ENCODE assay signal across 8 cellular contexts in the genomic region with DNA sequence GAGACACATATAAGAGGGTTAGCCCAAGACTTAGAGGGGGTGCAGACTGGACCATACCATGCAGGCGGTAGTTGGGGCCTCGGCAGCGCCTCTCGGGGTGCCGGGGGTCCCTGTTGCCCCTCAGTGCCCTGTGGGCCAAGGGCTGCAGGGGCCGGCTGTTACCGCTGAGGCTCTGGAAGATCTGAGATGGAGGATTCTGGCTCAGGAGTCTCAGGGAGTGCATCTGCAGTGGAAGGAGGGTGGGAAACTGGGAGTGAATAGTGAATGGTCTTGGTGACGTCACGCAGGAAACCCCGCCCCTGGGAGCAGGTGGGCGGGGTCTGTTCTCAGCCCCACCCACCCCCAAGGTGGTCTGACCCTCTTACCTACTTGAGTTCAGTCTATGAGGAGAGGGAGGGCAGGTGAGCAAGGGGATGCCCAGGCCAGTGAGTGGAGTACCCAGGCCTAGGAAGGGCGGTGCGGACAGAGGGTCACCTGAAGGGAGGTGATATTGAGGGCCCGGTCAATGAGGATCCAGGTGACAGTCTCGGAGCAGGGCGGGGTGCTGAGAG. TPM values are rescaled to one million over a fixed set of nuclear protein-coding genes. Genes with fewer than 3 reads are reported as not detected.
DNase-seq lines count a peak whose midpoint lies in the region; ATAC-seq and TF ChIP-seq lines count a peak whose summit lies in the region.

No MANE protein-coding gene starts in this region.

- no peaks in the 10 kb centered on the region for H3K27me3 Mint-ChIP-seq in activated CD4-positive, alpha-beta T cell treated with anti-CD3 and anti-CD28 coated beads, Interleukin-2, amount 10 ng/mL, durations not matched to agents 7 days and 5 days
- H3K27me3 Mint-ChIP-seq in activated naive CD8-positive, alpha-beta T cell = no peaks in the 10 kb centered on the region

- peaks cover 8% of the 10 kb centered on the region for H3K36me3 Mint-ChIP-seq in activated CD4-positive, alpha-beta T cell treated with anti-CD3 and anti-CD28 coated beads, Interleukin-2, amount 10 ng/mL, durations not matched to agents 7 days and 5 days (ENCODE audit: low read depth)
- no peaks in the 10 kb centered on the region for H3K36me3 Mint-ChIP-seq in activated naive CD8-positive, alpha-beta T cell

- no peak for DNase-seq in activated CD4-positive, alpha-beta T cell treated with anti-CD3 and anti-CD28 coated beads, Interleukin-2, amount 10 ng/mL, durations not matched to agents 7 days and 5 days
- no peak for DNase-seq in activated CD4-positive, alpha-beta T cell treated with anti-CD3 and anti-CD28 coated beads, Interleukin-2, amount 50 U/mL, for 1 hour
- DNase-seq in right lobe of liver (peak in 2 of 3 donors; percentile 39 to 57), tibial artery (peak in 1 of 2 donors; percentile 73), NCI-H2029 (lab: John Stamatoyannopoulos, UW) (no peak), NCI-H2107 (lab: John Stamatoyannopoulos, UW) (no peak), G401 (ENCODE audit: low spot score) (no peak)

- H3K27ac ChIP-seq in right lobe of liver (peak overlapping the region in 1 of 3 donors; percentile 88), tibial artery (peak overlapping the region; percentile 91 to 96)

- H3K9me3 ChIP-seq in right lobe of liver (no peaks in the 10 kb centered on the region), tibial artery (no peaks in the 10 kb centered on the region)

- ATAC-seq in right lobe of liver = no peak

- TF ChIP-seq CTCF in right lobe of liver (IDR thresholded peaks at IDR 0.05) (no peak), tibial artery (IDR thresholded peaks at IDR 0.05) (no peak)

- no peak for TF ChIP-seq POLR2A in right lobe of liver (IDR thresholded peaks at IDR 0.05)

- no peaks in the 10 kb centered on the region for H3K27me3 ChIP-seq in right lobe of liver
- H3K27me3 ChIP-seq in tibial artery = no peaks in the 10 kb centered on the region

- in situ Hi-C loops in G401 (cut with HindIII; ENCODE audit: low sequenced_read_pairs) = no loop called here

- POLR2A ChIA-PET in activated CD4-positive, alpha-beta T cell treated with anti-CD3 and anti-CD28 coated beads, Interleukin-2, amount 10 ng/mL, durations not matched to agents 7 days and 5 days (lab: Charles Lee) = no interaction called here

- peak overlapping the region; percentile 94 for H3K4me3 Mint-ChIP-seq in activated CD4-positive, alpha-beta T cell treated with anti-CD3 and anti-CD28 coated beads, Interleukin-2, amount 10 ng/mL, durations not matched to agents 7 days and 5 days
- H3K4me3 Mint-ChIP-seq in activated naive CD8-positive, alpha-beta T cell = peak overlapping the region; percentile 97

- peaks cover 0 to 19% (median 7%) of the 10 kb centered on the region in 4 donors for H3K4me1 ChIP-seq in right lobe of liver
- peaks cover 5 to 39% (median 31%) of the 10 kb centered on the region in 4 donors for H3K4me1 ChIP-seq in tibial artery

- no peaks in the 10 kb centered on the region for H3K36me3 ChIP-seq in right lobe of liver
- H3K36me3 ChIP-seq in tibial artery = no peaks in the 10 kb centered on the region

- CTCF ChIA-PET in activated CD4-positive, alpha-beta T cell treated with anti-CD3 and anti-CD28 coated beads, Interleukin-2, amount 10 ng/mL, durations not matched to agents 7 days and 5 days (lab: Charles Lee) = interaction anchor here (0.9 kb wide), 1 partner anchor 12 kb away, joined by 3 read pairs; no protein-coding TSS in a partner anchor

- H3K27ac Mint-ChIP-seq in activated CD4-positive, alpha-beta T cell treated with anti-CD3 and anti-CD28 coated beads, Interleukin-2, amount 10 ng/mL, durations not matched to agents 7 days and 5 days = peak overlapping the region; percentile 99
- H3K27ac Mint-ChIP-seq in activated naive CD8-positive, alpha-beta T cell = peak overlapping the region; percentile 99

- 65% methylated on average over 11 of the region's 16 CpGs for WGBS in right lobe of liver (ENCODE audit: insufficient coverage, low coverage, low lambda C conversion rate, missing lambda C conversion rate)

- H3K4me3 ChIP-seq in right lobe of liver = no peak overlapping the region
- H3K4me3 ChIP-seq in tibial artery = peak overlapping the region; percentile 73 to 75

- peaks cover 37% of the 10 kb centered on the region for H3K4me1 Mint-ChIP-seq in activated CD4-positive, alpha-beta T cell treated with anti-CD3 and anti-CD28 coated beads, Interleukin-2, amount 10 ng/mL, durations not matched to agents 7 days and 5 days
- peaks cover 41% of the 10 kb centered on the region for H3K4me1 Mint-ChIP-seq in activated naive CD8-positive, alpha-beta T cell (ENCODE audit: low read depth)

- intact Hi-C loops in right lobe of liver (cut with DNase I) = no loop called here
- intact Hi-C loops in tibial artery (cut with DNase I; ENCODE audit: low total_unique reads) = no loop called here

- H3K9me3 Mint-ChIP-seq in activated CD4-positive, alpha-beta T cell treated with anti-CD3 and anti-CD28 coated beads, Interleukin-2, amount 10 ng/mL, durations not matched to agents 7 days and 5 days = peaks cover 3% of the 10 kb centered on the region
- H3K9me3 Mint-ChIP-seq in activated naive CD8-positive, alpha-beta T cell (ENCODE audit: low read depth) = no peaks in the 10 kb centered on the region

RNA-seq across cellular contexts. Expression of a gene that starts 1.7 kb away (rescaled TPM):
- 10 to 100 TPM; 24.1 to 25.8 TPM for total RNA-seq in activated CD4-positive, alpha-beta T cell treated with anti-CD3 and anti-CD28 coated beads, Interleukin-2, amount 10 ng/mL, durations not matched to agents 7 days and 5 days
- 10 to 100 TPM in 2 of 6 experiments, 1 to 10 TPM in 4; 1.8 to 11.6 (median 3.3) TPM for total RNA-seq in right lobe of liver
- total RNA-seq in G401 (2014; rRNA removed; shearing (Covaris generic)) = 25.5 and 40.0 TPM in 2 replicates

RNA-seq across cellular contexts. Expression of a gene that starts 7.1 kb away (rescaled TPM):
- total RNA-seq in activated CD4-positive, alpha-beta T cell treated with anti-CD3 and anti-CD28 coated beads, Interleukin-2, amount 10 ng/mL, durations not matched to agents 7 days and 5 days = 10 to 100 TPM; 10.1 to 10.8 TPM
- 1 to 10 TPM in 2 of 6 experiments, under 1 TPM in 4; 0.25 to 2.0 (median 0.54) TPM for total RNA-seq in right lobe of liver
- total RNA-seq in G401 (2014; rRNA removed; shearing (Covaris generic)) = 103 TPM in 2 replicates

RNA-seq across cellular contexts. Expression of a gene that starts 19.6 kb away (rescaled TPM):
- total RNA-seq in activated CD4-positive, alpha-beta T cell treated with anti-CD3 and anti-CD28 coated beads, Interleukin-2, amount 10 ng/mL, durations not matched to agents 7 days and 5 days = 10 to 100 TPM; 28.2 to 33.6 TPM
- total RNA-seq in right lobe of liver = 10 to 100 TPM; 11.4 to 30.1 (median 17.2) TPM
- 16.5 and 45.7 TPM in 2 replicates for total RNA-seq in G401 (2014; rRNA removed; shearing (Covaris generic))

RNA-seq across cellular contexts. Expression of a gene that starts 19.9 kb away (rescaled TPM):
- 1,000 to 10,000 TPM; 1,477 to 1,601 TPM for total RNA-seq in activated CD4-positive, alpha-beta T cell treated with anti-CD3 and anti-CD28 coated beads, Interleukin-2, amount 10 ng/mL, durations not matched to agents 7 days and 5 days
- 100 to 1,000 TPM; 355 to 867 (median 385) TPM for total RNA-seq in right lobe of liver
- total RNA-seq in G401 (2014; rRNA removed; shearing (Covaris generic)) = 3,072 and 3,826 TPM in 2 replicates

RNA-seq across cellular contexts. Expression of a gene that starts 24.0 kb away (rescaled TPM):
- 1 to 10 TPM; 2.5 TPM for total RNA-seq in activated CD4-positive, alpha-beta T cell treated with anti-CD3 and anti-CD28 coated beads, Interleukin-2, amount 10 ng/mL, durations not matched to agents 7 days and 5 days
- total RNA-seq in right lobe of liver = under 1 TPM in 2 of 6 experiments, not detected in 4; 0.22 to 0.37 TPM
- total RNA-seq in G401 (2014; rRNA removed; shearing (Covaris generic)) = 0.34 TPM in 1 of 2 replicates, not detected in the other

Comparison
In these comparisons a context has a peak if more than half of its experiments do, and no peak if none do; other contexts are left out.
1. DNase-seq: peak in right lobe of liver (2 of 3); none in activated CD4-positive, alpha-beta T cell treated with anti-CD3 and anti-CD28 coated beads, Interleukin-2, amount 10 ng/mL, durations not matched to agents 7 days and 5 days (single experiment), activated CD4-positive, alpha-beta T cell treated with anti-CD3 and anti-CD28 coated beads, Interleukin-2, amount 50 U/mL, for 1 hour (single experiment), NCI-H2029 (single experiment), NCI-H2107 (single experiment) and G401 (single experiment).
2. H3K4me3 ChIP-seq: peak in tibial artery (2 of 2); none in right lobe of liver (0 of 3).